Comparison of ENCODE assay signal across 8 cellular contexts in genomic region chr14:54488646-54489317, GRCh38. TPM values are rescaled to one million over a fixed set of nuclear protein-coding genes. Genes with fewer than 3 reads are reported as not detected.
DNase-seq lines count a peak whose midpoint lies in the region; ATAC-seq and TF ChIP-seq lines count a peak whose summit lies in the region.

TSS of gene GMFB (minus strand) at chr14:54488980. CDS start at chr14:54488927, 53 bp downstream.

- 0 to 1% (median 0%) methylated on average over 44 to 51 of the region's 51 CpGs for WGBS in ovary, 3 donors
- WGBS in thyroid gland, 2 donors: 0% methylated on average over 26 to 28 of the region's 51 CpGs

- no peaks in the 10 kb centered on the region for H3K9me3 ChIP-seq in ovary
- H3K9me3 ChIP-seq in thyroid gland: no peaks in the 10 kb centered on the region

- peak; percentile 70 for TF ChIP-seq POLR2A in ovary (IDR thresholded peaks at IDR 0.05)
- peak in 1 of 2 donors; percentile 72 for TF ChIP-seq POLR2A in thyroid gland (IDR thresholded peaks at IDR 0.05)

- H3K36me3 ChIP-seq in ovary (no peaks in the 10 kb centered on the region), thyroid gland (no peaks in the 10 kb centered on the region)

- peaks cover 60% of the 10 kb centered on the region for H3K4me1 Mint-ChIP-seq in activated naive CD8-positive, alpha-beta T cell (ENCODE audit: low read depth)
- H3K4me1 Mint-ChIP-seq in glutamatergic neuron (ENCODE audit: low read depth, unreplicated experiment): peaks cover 26% of the 10 kb centered on the region

- peak; percentile 93 for ATAC-seq in HG02642 (IDR thresholded peaks at IDR 0.05; ENCODE audit: poor library complexity, unreplicated experiment)

- H3K27ac Mint-ChIP-seq in activated naive CD8-positive, alpha-beta T cell: peak within 1 kb of the TSS; percentile 96
- peak within 1 kb of the TSS; percentile 91 for H3K27ac Mint-ChIP-seq in glutamatergic neuron (ENCODE audit: unreplicated experiment)

- peak; percentile 29 for TF ChIP-seq CTCF in GM12865 (IDR thresholded peaks at IDR 0.05; ENCODE audit: insufficient read depth, low read depth, low read length, missing control alignments)
- TF ChIP-seq CTCF in glutamatergic neuron (IDR thresholded peaks at IDR 0.05; ENCODE audit: partially characterized antibody, unreplicated experiment): no peak
- peak in 1 of 3 donors; percentile 29 for TF ChIP-seq CTCF in ovary (IDR thresholded peaks at IDR 0.05)
- peak in 3 of 6 experiments; percentile 20 to 51 (median 34) for TF ChIP-seq CTCF in thyroid gland (IDR thresholded peaks at IDR 0.05)

- H3K27ac ChIP-seq in ovary (peak within 1 kb of the TSS; percentile 81 to 89), thyroid gland (peak within 1 kb of the TSS; percentile 79 to 97 (median 85))

- H3K4me3 Mint-ChIP-seq in activated naive CD8-positive, alpha-beta T cell: peak within 1 kb of the TSS; percentile 97
- peak within 1 kb of the TSS; percentile 90 for H3K4me3 Mint-ChIP-seq in glutamatergic neuron (ENCODE audit: unreplicated experiment)

- TF ChIP-seq EP300 in ovary (IDR thresholded peaks at IDR 0.05): no peak

- H3K27me3 Mint-ChIP-seq in activated naive CD8-positive, alpha-beta T cell: no peaks in the 10 kb centered on the region
- H3K27me3 Mint-ChIP-seq in glutamatergic neuron (ENCODE audit: unreplicated experiment): peaks cover 5% of the 10 kb centered on the region

- DNase-seq in GM12865 (ENCODE audit: low read depth) (peak; percentile 97), NCI-H1105 (lab: John Stamatoyannopoulos, UW) (peak; percentile 89), SKM-1 treated with dmso at 0.1 percent for 144 hours (lab: John Stamatoyannopoulos, UW; ENCODE audit: unreplicated experiment) (peak; percentile 39), glutamatergic neuron (peak; percentile 92), ovary (peak; percentile 89 to 95 (median 92)), thyroid gland (peak; percentile 92 to 93)

- H3K27me3 ChIP-seq in ovary (no peaks in the 10 kb centered on the region), thyroid gland (no peaks in the 10 kb centered on the region)

- H3K4me3 ChIP-seq in GM12865 (ENCODE audit: low read depth, low read length): peak within 1 kb of the TSS; percentile 71
- H3K4me3 ChIP-seq in ovary: peak within 1 kb of the TSS; percentile 93
- H3K4me3 ChIP-seq in thyroid gland (replicated peaks in 1 of 3): peak within 1 kb of the TSS; percentile 27 to 90 (median 34)

- intact Hi-C loops in ovary (cut with DNase I): loop anchor here in 1 of 4 donors (1.0 kb wide), 1 partner anchor 47 kb away; the partner anchor contains the start of gene CNIH1
- intact Hi-C loops in thyroid gland (cut with DNase I): no loop called here

- H3K4me1 ChIP-seq in ovary (ENCODE audit: insufficient read depth) (peaks cover 9% of the 10 kb centered on the region), thyroid gland (peaks cover 16 to 20% of the 10 kb centered on the region in 2 donors)

- H3K9me3 Mint-ChIP-seq in activated naive CD8-positive, alpha-beta T cell (ENCODE audit: low read depth): no peaks in the 10 kb centered on the region
- H3K9me3 Mint-ChIP-seq in glutamatergic neuron (ENCODE audit: unreplicated experiment): peaks cover 7% of the 10 kb centered on the region

- H3K36me3 Mint-ChIP-seq in activated naive CD8-positive, alpha-beta T cell: peaks cover 2% of the 10 kb centered on the region
- no peaks in the 10 kb centered on the region for H3K36me3 Mint-ChIP-seq in glutamatergic neuron (ENCODE audit: unreplicated experiment)

RNA-seq across cellular contexts. Expression of gene GMFB, which starts in this region (rescaled TPM):
- 67.1 TPM for total RNA-seq in glutamatergic neuron (ENCODE audit: unreplicated experiment)
- total RNA-seq in ovary: 10 to 100 TPM; 29.3 to 65.5 (median 33.8) TPM
- 10 to 100 TPM; 14.1 to 18.6 TPM for polyA plus RNA-seq in ovary
- 10 to 100 TPM; 43.9 to 73.1 (median 57.4) TPM for total RNA-seq in thyroid gland

Comparison
In these comparisons a context has a peak if more than half of its experiments do, and no peak if none do; other contexts are left out.
1. Peak in every context shown above with its lines: DNase-seq, ATAC-seq, H3K4me3 ChIP-seq and H3K27ac ChIP-seq.
2. DNase-seq: peak in every context shown above with its lines; median percentile 97 in GM12865; 92 in thyroid gland; 92 in glutamatergic neuron; 92 in ovary; 89 in NCI-H1105; 39 in SKM-1 treated with dmso at 0.1 percent for 144 hours.
3. H3K4me3 ChIP-seq: peak in every context shown above with its lines; median percentile 93 in ovary; 71 in GM12865; 34 in thyroid gland.